25 cellular contexts compared by ENCODE assay signal in genomic region chr18:1050012-1050657, GRCh38.
DNase-seq lines count a peak whose midpoint lies in the region; ATAC-seq and TF ChIP-seq lines count a peak whose summit lies in the region.
"Had no signal": no experiment of that assay in that cellular context is flagged by ENCODE, and none has a peak within 500 bp of the region (broad histone marks: within the 10 kb centered on the region; RNA-seq: fewer than 3 reads in every experiment).

No MANE protein-coding gene starts in this region.

- H3K4me3 ChIP-seq in epithelial cell of esophagus (ENCODE audit: low read length) = no peak overlapping the region
- H3K4me3 ChIP-seq: BLaER1, cardiac muscle cell, coronary artery, lower lobe of right lung, mucosa of descending colon, ovary, right atrium auricular region, vagina had no signal

- in situ Hi-C loops in Caki2 (cut with HindIII; ENCODE audit: low pct_unique_long_range_greater_than_20kb, low sequenced_read_pairs) = no loop called here

- ATAC-seq in HG03095 (IDR thresholded peaks at IDR 0.05; ENCODE audit: unreplicated experiment) = no peak
- ATAC-seq: activated CD8-positive, alpha-beta T cell treated with anti-CD3 and anti-CD28 coated beads for 36 hours; lower lobe of right lung; mucosa of descending colon had no signal

- DNase-seq in Caki2 (ENCODE audit: low read depth) (peak; percentile 19), M059J (ENCODE audit: low read depth) (peak; percentile 64), RWPE1 (ENCODE audit: low spot score) (peak; percentile 15), epithelial cell of esophagus (ENCODE audit: low read depth) (peak; percentile 34), AG08396 (ENCODE audit: low spot score) (no peak), DMS114 treated with DMSO at 0.1 percent for 48 hours (lab: John Stamatoyannopoulos, UW; ENCODE audit: unreplicated experiment) (no peak)
- no peak for DNase-seq in activated T-cell treated with anti-CD3 and anti-CD28 coated beads, Interleukin-2, amount 50 U/mL, for 48 hours
- DNase-seq: activated CD4-positive, CD25-positive, alpha-beta regulatory T cell treated with anti-CD3 and anti-CD28 coated beads, Interleukin-2, amount 50 U/mL, for 72 hours; activated CD8-positive, alpha-beta T cell treated with anti-CD3 and anti-CD28 coated beads for 36 hours; activated gamma-delta T cell; lower lobe of right lung; mucosa of descending colon; NCI-H146; ovary; Right ventricle myocardium superior; stimulated activated CD4-positive, alpha-beta T cell treated with anti-CD3 and anti-CD28 coated beads, Interleukin-12 subunit alpha, Interleukin-12 subunit beta, amount 100 ng/mL, for 4 hours; stimulated activated CD4-positive, alpha-beta T cell treated with anti-CD3 and anti-CD28 coated beads, Interleukin-4, amount 100 ng/mL, for 24 hours; stimulated activated naive CD4-positive, alpha-beta T cell; T1000 had no signal

- no peak overlapping the region for H3K27ac ChIP-seq in RWPE1
- H3K27ac ChIP-seq: BLaER1, cardiac muscle cell, coronary artery, lower lobe of right lung, ovary, right atrium auricular region, vagina had no signal

- TF ChIP-seq CTCF in RWPE1 (conservative IDR thresholded peaks at IDR 0.05; ENCODE audit: low read depth) (no peak), epithelial cell of esophagus (IDR thresholded peaks at IDR 0.05; ENCODE audit: insufficient read depth, low read depth, low read length, missing control alignments) (no peak)

- POLR2A ChIA-PET in RWPE1 (lab: Yijun Ruan, JAX; ENCODE audit: low non-redundant PET) = no interaction called here

- CTCF ChIA-PET in RWPE1 (lab: Yijun Ruan, JAX) = no interaction called here

Comparison
In these comparisons a context has a peak if more than half of its experiments do, and no peak if none do; other contexts are left out.
1. DNase-seq: peak in Caki2 (single experiment), M059J (single experiment), RWPE1 (single experiment) and epithelial cell of esophagus (single experiment); none in AG08396 (single experiment), activated T-cell treated with anti-CD3 and anti-CD28 coated beads, Interleukin-2, amount 50 U/mL, for 48 hours (0 of 2) and DMS114 treated with DMSO at 0.1 percent for 48 hours (single experiment).